Comparison of ENCODE assay signal across 1 cellular context in the genomic region with DNA sequence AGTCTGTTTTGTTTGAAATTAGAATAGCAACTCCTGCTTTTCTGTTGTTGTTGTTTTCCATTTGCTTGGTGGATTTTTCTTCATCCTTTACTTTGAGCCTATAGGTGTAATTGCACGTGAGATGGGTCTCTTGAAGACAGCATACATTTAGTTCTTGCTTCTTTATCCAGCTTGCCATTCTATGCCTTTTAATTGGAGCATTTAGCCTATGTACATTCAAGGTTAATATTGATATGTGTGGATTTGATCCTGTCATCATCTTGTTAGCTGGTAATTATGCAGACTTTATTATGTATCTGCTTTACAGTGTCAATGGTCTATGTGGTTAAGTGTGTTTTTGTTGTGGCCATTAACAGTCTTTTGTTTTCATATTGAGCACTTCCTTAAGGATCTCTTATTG.
A peak's percentile ranks its signal among the peaks of the same experiment; 100 is the strongest.
TF ChIP-seq lines count a peak whose summit lies in the region.

No MANE protein-coding gene starts in this region.

TF ChIP-seq in HEK293, 187 proteins besides CTCF, POLR2A, EP300 and RAD21 (continued from another document):
- TF ChIP-seq ZSCAN4 (tag by site-specific recombination; IDR thresholded peaks at IDR 0.05) (no peak), ZNF560 (tag by site-specific recombination; IDR thresholded peaks at IDR 0.05; ENCODE audit: borderline replicate concordance) (no peak), YY2 (tag by site-specific recombination; IDR thresholded peaks at IDR 0.05) (no peak), ZNF112 (tag by site-specific recombination; IDR thresholded peaks at IDR 0.05) (no peak), TRIM28 (IDR thresholded peaks at IDR 0.05; ENCODE audit: borderline replicate concordance, low read length) (peak; percentile 66; the same call in 1 of the 2 replicates), BCL11A (tag by site-specific recombination; IDR thresholded peaks at IDR 0.05; ENCODE audit: low read depth) (no peak), ZNF529 (tag by site-specific recombination; IDR thresholded peaks at IDR 0.05; ENCODE audit: insufficient replicate concordance) (peak; percentile 90), ZNF426 (tag by site-specific recombination; IDR thresholded peaks at IDR 0.05) (no peak), MZF1 (tag by site-specific recombination; IDR thresholded peaks at IDR 0.05; ENCODE audit: borderline replicate concordance) (no peak), ZNF416 (tag by site-specific recombination; IDR thresholded peaks at IDR 0.05) (no peak), SETDB1 (IDR thresholded peaks at IDR 0.05; ENCODE audit: insufficient read length, low read length) (peak; percentile 95), KLF17 (tag by site-specific recombination; IDR thresholded peaks at IDR 0.05) (no peak), ZNF366 (tag by site-specific recombination; conservative IDR thresholded peaks at IDR 0.05) (no peak), ZNF596 (tag by site-specific recombination; IDR thresholded peaks at IDR 0.05) (no peak), ZNF558 (tag by site-specific recombination; IDR thresholded peaks at IDR 0.05) (peak; percentile 84; the same call in 1 of the 2 replicates)
